In genomic region chr17:34579017-34579946, GRCh38 we compare ENCODE assay signal across 1 cellular context.
TF ChIP-seq lines count a peak whose summit lies in the region.

Gene TMEM132E (plus strand): TSS chr17:34579582. CDS start chr17:34581077, 1,495 bp downstream.

TF ChIP-seq in HEK293, 187 proteins besides CTCF, POLR2A, EP300 and RAD21 (continued from another document and continues in another):
- TF ChIP-seq MEIS1 (CRISPR knock-in tag; IDR thresholded peaks at IDR 0.05; ENCODE audit: borderline replicate concordance) (no peak), ZNF580 (tag by site-specific recombination; IDR thresholded peaks at IDR 0.05) (no peak), ZSCAN18 (tag by site-specific recombination; IDR thresholded peaks at IDR 0.05) (no peak), BCL11B (tag by site-specific recombination; IDR thresholded peaks at IDR 0.05; ENCODE audit: low read depth) (no peak), ZBTB48 (tag by site-specific recombination; IDR thresholded peaks at IDR 0.05) (no peak), ZNF777 (tag by site-specific recombination; IDR thresholded peaks at IDR 0.05; ENCODE audit: borderline replicate concordance) (no peak), ZNF521 (tag by site-specific recombination; IDR thresholded peaks at IDR 0.05) (no peak), ZXDB (tag by site-specific recombination; IDR thresholded peaks at IDR 0.05) (no peak), ZNF530 (tag by site-specific recombination; IDR thresholded peaks at IDR 0.05; ENCODE audit: low read depth) (no peak), ZNF830 (tag by site-specific recombination; IDR thresholded peaks at IDR 0.05; ENCODE audit: low read depth) (no peak), ZNF146 (tag by site-specific recombination; IDR thresholded peaks at IDR 0.05) (peak; percentile 13; the same call in 1 of the 2 replicates), ZNF280D (tag by site-specific recombination; IDR thresholded peaks at IDR 0.05) (no peak), HOXD13 (CRISPR knock-in tag; IDR thresholded peaks at IDR 0.05; ENCODE audit: borderline replicate concordance) (no peak), ZNF114 (tag by site-specific recombination; IDR thresholded peaks at IDR 0.05) (no peak), ZNF501 (tag by site-specific recombination; IDR thresholded peaks at IDR 0.05) (no peak), ATF2 (tag by site-specific recombination; IDR thresholded peaks at IDR 0.05; ENCODE audit: low read depth) (no peak), ZNF701 (tag by site-specific recombination; IDR thresholded peaks at IDR 0.05) (no peak), PATZ1 (tag by site-specific recombination; IDR thresholded peaks at IDR 0.05) (peak; percentile 82), ZNF558 (tag by site-specific recombination; IDR thresholded peaks at IDR 0.05) (no peak), ZNF76 (tag by site-specific recombination; IDR thresholded peaks at IDR 0.05; ENCODE audit: borderline replicate concordance, low read depth) (peak; percentile 79), ZFP3 (tag by site-specific recombination; IDR thresholded peaks at IDR 0.05; ENCODE audit: low read depth) (no peak), ZBTB17 (tag by site-specific recombination; IDR thresholded peaks at IDR 0.05) (peak; percentile 29; the same call in 1 of the 2 replicates), ZNF529 (tag by site-specific recombination; IDR thresholded peaks at IDR 0.05; ENCODE audit: insufficient replicate concordance) (no peak), SETDB1 (IDR thresholded peaks at IDR 0.05; ENCODE audit: insufficient read length, low read length) (no peak), ZNF623 (tag by site-specific recombination; IDR thresholded peaks at IDR 0.05) (no peak), SALL2 (tag by site-specific recombination; IDR thresholded peaks at IDR 0.05; ENCODE audit: borderline replicate concordance) (no peak), ZNF24 (tag by site-specific recombination; IDR thresholded peaks at IDR 0.05) (0 out of 2 replicates have a peak, but pooled peaks have one; percentile 29), ZNF2 (tag by site-specific recombination; IDR thresholded peaks at IDR 0.05) (no peak), ELK4 (IDR thresholded peaks at IDR 0.05; ENCODE audit: borderline replicate concordance, low read depth, low read length) (no peak), ZNF837 (tag by site-specific recombination; IDR thresholded peaks at IDR 0.05) (no peak), MZF1 (tag by site-specific recombination; IDR thresholded peaks at IDR 0.05; ENCODE audit: borderline replicate concordance) (no peak; the same call in 1 of the 2 replicates), ZNF391 (tag by site-specific recombination; IDR thresholded peaks at IDR 0.05; ENCODE audit: borderline replicate concordance, low read depth) (no peak), ZFHX2 (tag by site-specific recombination; conservative IDR thresholded peaks at IDR 0.05) (peak; percentile 87), ZNF23 (tag by site-specific recombination; IDR thresholded peaks at IDR 0.05; ENCODE audit: borderline replicate concordance) (no peak), ZBTB26 (tag by site-specific recombination; optimal IDR thresholded peaks at IDR 0.05) (peak; percentile 98), ZFP69B (tag by site-specific recombination; IDR thresholded peaks at IDR 0.05) (0 out of 2 replicates have a peak, but pooled peaks have one; percentile 12), ZNF488 (tag by site-specific recombination; IDR thresholded peaks at IDR 0.05) (no peak), SCRT1 (tag by site-specific recombination; IDR thresholded peaks at IDR 0.05; ENCODE audit: borderline replicate concordance) (no peak), YY1 (tag by site-specific recombination; IDR thresholded peaks at IDR 0.05) (no peak), ZNF704 (tag by site-specific recombination; IDR thresholded peaks at IDR 0.05) (no peak), ZNF350 (tag by site-specific recombination; IDR thresholded peaks at IDR 0.05) (no peak), KLF17 (tag by site-specific recombination; IDR thresholded peaks at IDR 0.05) (0 out of 2 replicates have a peak, but pooled peaks have one; percentile 60), ZBTB1 (tag by site-specific recombination; IDR thresholded peaks at IDR 0.05) (no peak), WT1 (tag by site-specific recombination; IDR thresholded peaks at IDR 0.05) (peak; percentile 79), SP2 (tag by site-specific recombination; IDR thresholded peaks at IDR 0.05) (peak; percentile 55), ZNF626 (tag by site-specific recombination; IDR thresholded peaks at IDR 0.05) (no peak), OVOL3 (tag by site-specific recombination; IDR thresholded peaks at IDR 0.05) (no peak), ZNF585B (tag by site-specific recombination; IDR thresholded peaks at IDR 0.05) (no peak), ZNF426 (tag by site-specific recombination; IDR thresholded peaks at IDR 0.05) (no peak), ZNF18 (tag by site-specific recombination; IDR thresholded peaks at IDR 0.05) (no peak), KLF8 (tag by site-specific recombination; IDR thresholded peaks at IDR 0.05) (peak; percentile 78; the same call in 1 of the 2 replicates)
